Comparison of ENCODE assay signal across 1 cellular context in genomic region chr5:15003511-15003920, GRCh38.
TF ChIP-seq lines count a peak whose summit lies in the region.

No MANE protein-coding gene starts in this region.

TF ChIP-seq in H1, 55 proteins besides CTCF, POLR2A, EP300 and RAD21:
- TF ChIP-seq CHD7 (IDR thresholded peaks at IDR 0.05; ENCODE audit: insufficient replicate concordance, low read length) (no peak), CREB1 (IDR thresholded peaks at IDR 0.05) (no peak), SP1 (IDR thresholded peaks at IDR 0.05; ENCODE audit: low read depth, low read length) (0 out of 2 replicates have a peak, but pooled peaks have one; percentile 16)
